8 cellular contexts compared by ENCODE assay signal in the genomic region with DNA sequence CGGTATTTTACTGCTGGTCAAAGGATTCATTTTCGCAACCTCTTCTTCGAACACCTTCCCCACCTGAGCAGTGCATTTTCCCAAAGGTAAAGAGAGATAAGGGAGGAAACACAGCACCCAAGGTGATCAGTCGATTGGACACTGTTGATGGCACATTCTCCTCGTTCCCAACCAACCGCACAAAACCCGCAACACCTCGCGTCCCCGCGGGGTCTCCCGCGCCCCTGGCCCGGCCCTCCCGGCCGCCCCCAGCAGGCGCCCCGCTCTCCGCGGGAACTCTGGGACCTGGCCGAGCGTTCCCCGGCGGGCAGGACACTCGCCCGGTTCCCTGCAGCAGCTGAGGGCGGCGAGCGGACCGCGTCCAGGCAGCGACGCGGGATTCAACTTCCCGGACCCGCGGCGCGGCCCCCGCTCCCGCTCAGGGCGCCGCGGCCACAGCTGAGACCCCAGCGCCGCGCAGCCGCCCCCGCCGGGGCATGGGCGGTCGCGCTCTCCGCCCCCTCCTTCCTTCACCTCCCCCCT. TPM values are rescaled to one million over a fixed set of nuclear protein-coding genes. Genes with fewer than 3 reads are reported as not detected.
DNase-seq lines count a peak whose midpoint lies in the region; ATAC-seq, FAIRE-seq and TF ChIP-seq lines count a peak whose summit lies in the region.

No MANE protein-coding gene starts in this region.

- no peak overlapping the region for H3K27ac Mint-ChIP-seq in CD8-positive, alpha-beta memory T cell

- H3K9me3 ChIP-seq in CD8-positive, alpha-beta memory T cell (ENCODE audit: low read length) = no peaks in the 10 kb centered on the region
- no peaks in the 10 kb centered on the region for H3K9me3 ChIP-seq in mucosa of descending colon

- H3K4me3 Mint-ChIP-seq in CD8-positive, alpha-beta memory T cell = peak overlapping the region; percentile 74 to 92 (median 85)

- FAIRE-seq in GM12892 (lab: Jason Lieb, UNC) = no peak

- H3K36me3 ChIP-seq in CD8-positive, alpha-beta memory T cell (ENCODE audit: insufficient read depth, low read length) = no peaks in the 10 kb centered on the region
- no peaks in the 10 kb centered on the region for H3K36me3 ChIP-seq in mucosa of descending colon (ENCODE audit: low read depth)

- peak overlapping the region; percentile 50 for H3K4me3 ChIP-seq in CD8-positive, alpha-beta memory T cell (ENCODE audit: low read length)
- peak overlapping the region; percentile 57 to 92 (median 75) for H3K4me3 ChIP-seq in dorsolateral prefrontal cortex
- H3K4me3 ChIP-seq in mucosa of descending colon = peak overlapping the region; percentile 1

- H3K9me3 Mint-ChIP-seq in CD8-positive, alpha-beta memory T cell = peaks cover 0 to 1% (median 0%) of the 10 kb centered on the region in 5 donors

- TF ChIP-seq POLR2A in GM12892 (IDR thresholded peaks at IDR 0.05; ENCODE audit: low read depth, low read length) = no peak

- peak; percentile 46 for ATAC-seq in mucosa of descending colon
- ATAC-seq in HG03280 (IDR thresholded peaks at IDR 0.05; ENCODE audit: unreplicated experiment) = no peak

- DNase-seq in CD8-positive, alpha-beta memory T cell = no peak
- peak; percentile 53 for DNase-seq in GM20000 (ENCODE audit: low spot score)
- peak; percentile 9 for DNase-seq in KBM-7
- peak in 1 of 10 donors; percentile 20 for DNase-seq in dorsolateral prefrontal cortex
- DNase-seq in mucosa of descending colon = no peak
- DNase-seq in RPMI8226 = no peak
- DNase-seq in GM12892 (ENCODE audit: insufficient read length) = no peak

- H3K4me1 Mint-ChIP-seq in CD8-positive, alpha-beta memory T cell = peaks cover 27 to 33% (median 29%) of the 10 kb centered on the region in 3 donors

- POLR2A ChIA-PET in CD8-positive, alpha-beta memory T cell (lab: Charles Lee) = no interaction called here

- H3K36me3 Mint-ChIP-seq in CD8-positive, alpha-beta memory T cell = no peaks in the 10 kb centered on the region

- peaks cover 11% of the 10 kb centered on the region for H3K4me1 ChIP-seq in CD8-positive, alpha-beta memory T cell (ENCODE audit: insufficient read depth, low read length)
- peaks cover 12% of the 10 kb centered on the region for H3K4me1 ChIP-seq in mucosa of descending colon (ENCODE audit: low read depth)

- H3K27me3 ChIP-seq in CD8-positive, alpha-beta memory T cell (ENCODE audit: insufficient read depth, low read length, poor library complexity, severe bottlenecking) = peaks cover 11% of the 10 kb centered on the region
- H3K27me3 ChIP-seq in dorsolateral prefrontal cortex = peaks cover 0 to 13% (median 0%) of the 10 kb centered on the region in 45 donors

- H3K27me3 Mint-ChIP-seq in CD8-positive, alpha-beta memory T cell = peaks cover 14 to 59% of the 10 kb centered on the region in 2 donors

- TF ChIP-seq CTCF in GM20000 (IDR thresholded peaks at IDR 0.05; ENCODE audit: extremely low read depth, missing control alignments) (no peak), dorsolateral prefrontal cortex (IDR thresholded peaks at IDR 0.05 in 54 of 56, conservative IDR thresholded peaks at IDR 0.05 in 2 of 56; ENCODE audit: low read depth in 1 of 56, partially characterized antibody in 56 of 56) (no peak), mucosa of descending colon (IDR thresholded peaks at IDR 0.05) (no peak)

- in situ Hi-C loops in KBM-7 (cut with MboI; ENCODE audit: low pct_unique_long_range_greater_than_20kb, low sequenced_read_pairs) = no loop called here

- intact Hi-C loops in dorsolateral prefrontal cortex (cut with DNase I) (no loop called here), mucosa of descending colon (cut with DNase I, micrococcal nuclease) (no loop called here)

- CTCF ChIA-PET in CD8-positive, alpha-beta memory T cell (lab: Charles Lee) = no interaction called here

- no peak overlapping the region for H3K27ac ChIP-seq in CD8-positive, alpha-beta memory T cell (ENCODE audit: low read depth, low read length)
- H3K27ac ChIP-seq in dorsolateral prefrontal cortex = peak overlapping the region in 45 of 59 donors; percentile 10 to 84 (median 66)

RNA-seq across cellular contexts. Expression of gene RGS17, which starts 0.5 kb away (rescaled TPM):
- under 1 TPM in 1 of 2 experiments, not detected in 1; 0.02 TPM for total RNA-seq in CD8-positive, alpha-beta memory T cell
- 0.49 TPM for polyA plus RNA-seq in CD8-positive, alpha-beta memory T cell
- 10 to 100 TPM in 53 of 120 experiments, 1 to 10 TPM in 67; 2.8 to 18.3 (median 9.5) TPM for total RNA-seq in dorsolateral prefrontal cortex
- total RNA-seq in mucosa of descending colon = under 1 TPM; 0.28 to 0.43 (median 0.43) TPM
- polyA plus RNA-seq in GM12892 (2012; ENCODE audit: missing spikeins) = 0.19 TPM

Comparison
In these comparisons a context has a peak if more than half of its experiments do, and no peak if none do; other contexts are left out.
1. DNase-seq: peak in GM20000 (single experiment) and KBM-7 (single experiment); none in CD8-positive, alpha-beta memory T cell (0 of 5), mucosa of descending colon (0 of 3), RPMI8226 (single experiment) and GM12892 (single experiment).
2. H3K4me3 ChIP-seq: peak in every context shown above with its lines; median percentile 75 in dorsolateral prefrontal cortex; 50 in CD8-positive, alpha-beta memory T cell; 1 in mucosa of descending colon.